14 cellular contexts compared by ENCODE assay signal in genomic region chr16:89291355-89291754, GRCh38.
DNase-seq lines count a peak whose midpoint lies in the region; ATAC-seq and TF ChIP-seq lines count a peak whose summit lies in the region.
"Had no signal": no experiment of that assay in that cellular context is flagged by ENCODE, and none has a peak within 500 bp of the region (broad histone marks: within the 10 kb centered on the region; RNA-seq: fewer than 3 reads in every experiment).

No MANE protein-coding gene starts in this region.

- intact Hi-C loops in A673 (cut with micrococcal nuclease; ENCODE audit: unreplicated experiment): no loop called here
- intact Hi-C loops in CD8-positive, alpha-beta T cell (cut with DNase I, micrococcal nuclease): no loop called here

- peak overlapping the region; percentile 10 for H3K27ac ChIP-seq in A673 (ENCODE audit: low read depth, low read length, poor library complexity, severe bottlenecking)
- H3K27ac ChIP-seq in CD8-positive, alpha-beta T cell (ENCODE audit: low read depth, low read length): no peak overlapping the region
- H3K27ac ChIP-seq in iPS-18a (ENCODE audit: low read length): peak overlapping the region; percentile 4
- H3K27ac ChIP-seq: parathyroid adenoma had no signal

- H3K27me3 Mint-ChIP-seq in CD8-positive, alpha-beta T cell (ENCODE audit: low read depth): no peaks in the 10 kb centered on the region
- H3K27me3 Mint-ChIP-seq in activated naive CD8-positive, alpha-beta T cell: no peaks in the 10 kb centered on the region

- H3K4me3 ChIP-seq in A673 (ENCODE audit: low read depth, low read length, poor library complexity, severe bottlenecking): no peak overlapping the region
- no peak overlapping the region for H3K4me3 ChIP-seq in CD8-positive, alpha-beta T cell (ENCODE audit: low read depth, low read length)
- H3K4me3 ChIP-seq in iPS-18a (ENCODE audit: low read length): peak overlapping the region; percentile 0
- H3K4me3 ChIP-seq: MG63 had no signal

- POLR2A ChIA-PET in A673 (lab: Charles Lee; ENCODE audit: low non-redundant PET): no interaction called here
- POLR2A ChIA-PET in CD8-positive, alpha-beta T cell (lab: Charles Lee): interaction anchor here (1.7 kb wide), 1 partner anchor 19 kb away, joined by 6 read pairs; no protein-coding TSS in a partner anchor

- TF ChIP-seq CTCF in A673 (conservative IDR thresholded peaks at IDR 0.05; ENCODE audit: low read depth, low read length): no peak
- TF ChIP-seq CTCF in CD8-positive, alpha-beta T cell (IDR thresholded peaks at IDR 0.05): no peak

- H3K36me3 Mint-ChIP-seq in CD8-positive, alpha-beta T cell: peaks cover 54% of the 10 kb centered on the region
- H3K36me3 Mint-ChIP-seq in activated naive CD8-positive, alpha-beta T cell: no peaks in the 10 kb centered on the region

- no peak overlapping the region for H3K4me3 Mint-ChIP-seq in CD8-positive, alpha-beta T cell
- H3K4me3 Mint-ChIP-seq in activated naive CD8-positive, alpha-beta T cell: no peak overlapping the region

- H3K27me3 ChIP-seq in A673 (replicated peaks; ENCODE audit: insufficient read depth, low read depth, low read length, poor library complexity) (no peaks in the 10 kb centered on the region), iPS-18a (ENCODE audit: control insufficient read depth, insufficient read depth, low read length) (no peaks in the 10 kb centered on the region)
- no peaks in the 10 kb centered on the region for H3K27me3 ChIP-seq in CD8-positive, alpha-beta T cell (ENCODE audit: insufficient read depth, low read length)
- H3K27me3 ChIP-seq: MG63 had no signal

- no TSS peak for BruUV-seq in A673 (replicated peaks; lab: Mats Ljungman, UMichigan)

- H3K36me3 ChIP-seq in A673 (ENCODE audit: insufficient read depth, low read length, poor library complexity, severe bottlenecking): peaks cover 33% of the 10 kb centered on the region
- peaks cover 29% of the 10 kb centered on the region for H3K36me3 ChIP-seq in CD8-positive, alpha-beta T cell (ENCODE audit: insufficient read depth, low read length)
- H3K36me3 ChIP-seq in iPS-18a (ENCODE audit: control insufficient read depth, low read depth, low read length): peaks cover 22% of the 10 kb centered on the region

- H3K4me1 ChIP-seq in A673 (ENCODE audit: insufficient read depth, low read length, poor library complexity, severe bottlenecking) (no peaks in the 10 kb centered on the region), iPS-18a (ENCODE audit: control insufficient read depth, low read depth, low read length) (peaks cover 53% of the 10 kb centered on the region)
- H3K4me1 ChIP-seq in CD8-positive, alpha-beta T cell (ENCODE audit: insufficient read depth, low read length): peaks cover 20% of the 10 kb centered on the region
- H3K4me1 ChIP-seq: parathyroid adenoma had no signal

- DNase-seq in A673 (ENCODE audit: low spot score) (no peak), pons (ENCODE audit: low spot score) (no peak)
- DNase-seq in CD8-positive, alpha-beta T cell: no peak
- no peak for DNase-seq in activated effector memory CD4-positive, alpha-beta T cell treated with anti-CD3 and anti-CD28 coated beads, Interleukin-2, amount 50 U/mL, for 16 hours
- DNase-seq: activated CD4-positive, CD25-positive, alpha-beta regulatory T cell treated with anti-CD3 and anti-CD28 coated beads, Interleukin-2, amount 50 U/mL, for 72 hours; IMR-90; MG63; NCI-H748 treated with DMSO at 0.1 percent for 48 hours; T-helper 9 cell had no signal

- no peak for ATAC-seq in CD8-positive, alpha-beta T cell
- ATAC-seq in HG03354 (IDR thresholded peaks at IDR 0.05; ENCODE audit: poor library complexity, severe bottlenecking, unreplicated experiment) (no peak), GM21447 (IDR thresholded peaks at IDR 0.05; ENCODE audit: unreplicated experiment) (no peak)

- peak overlapping the region; percentile 49 for H3K27ac Mint-ChIP-seq in CD8-positive, alpha-beta T cell
- peak overlapping the region; percentile 46 for H3K27ac Mint-ChIP-seq in activated naive CD8-positive, alpha-beta T cell

- CTCF ChIA-PET in A673 (lab: Charles Lee): no interaction called here
- CTCF ChIA-PET in CD8-positive, alpha-beta T cell (lab: Charles Lee): interaction anchor here (0.9 to 1.2 kb wide), 2 partner anchors 12 to 218 kb away, joined by 3 read pairs; no protein-coding TSS in a partner anchor

- peaks cover 27% of the 10 kb centered on the region for H3K4me1 Mint-ChIP-seq in CD8-positive, alpha-beta T cell (ENCODE audit: low read depth)
- peaks cover 13% of the 10 kb centered on the region for H3K4me1 Mint-ChIP-seq in activated naive CD8-positive, alpha-beta T cell (ENCODE audit: low read depth)

- H3K9me3 ChIP-seq in A673 (ENCODE audit: low read depth, low read length, poor library complexity, severe bottlenecking): no peaks in the 10 kb centered on the region
- no peaks in the 10 kb centered on the region for H3K9me3 ChIP-seq in CD8-positive, alpha-beta T cell (ENCODE audit: low read length)
- no peaks in the 10 kb centered on the region for H3K9me3 ChIP-seq in iPS-18a (ENCODE audit: control insufficient read depth, low read depth, low read length)
- H3K9me3 ChIP-seq: MG63 had no signal

- peak overlapping the region; percentile 2 for H3K9ac ChIP-seq in iPS-18a (ENCODE audit: low read length)
- H3K9ac ChIP-seq: parathyroid adenoma had no signal

- H3K9me3 Mint-ChIP-seq in CD8-positive, alpha-beta T cell: no peaks in the 10 kb centered on the region
- no peaks in the 10 kb centered on the region for H3K9me3 Mint-ChIP-seq in activated naive CD8-positive, alpha-beta T cell (ENCODE audit: low read depth)
